ENCODE assay signal across 15 cellular contexts in the genomic region with DNA sequence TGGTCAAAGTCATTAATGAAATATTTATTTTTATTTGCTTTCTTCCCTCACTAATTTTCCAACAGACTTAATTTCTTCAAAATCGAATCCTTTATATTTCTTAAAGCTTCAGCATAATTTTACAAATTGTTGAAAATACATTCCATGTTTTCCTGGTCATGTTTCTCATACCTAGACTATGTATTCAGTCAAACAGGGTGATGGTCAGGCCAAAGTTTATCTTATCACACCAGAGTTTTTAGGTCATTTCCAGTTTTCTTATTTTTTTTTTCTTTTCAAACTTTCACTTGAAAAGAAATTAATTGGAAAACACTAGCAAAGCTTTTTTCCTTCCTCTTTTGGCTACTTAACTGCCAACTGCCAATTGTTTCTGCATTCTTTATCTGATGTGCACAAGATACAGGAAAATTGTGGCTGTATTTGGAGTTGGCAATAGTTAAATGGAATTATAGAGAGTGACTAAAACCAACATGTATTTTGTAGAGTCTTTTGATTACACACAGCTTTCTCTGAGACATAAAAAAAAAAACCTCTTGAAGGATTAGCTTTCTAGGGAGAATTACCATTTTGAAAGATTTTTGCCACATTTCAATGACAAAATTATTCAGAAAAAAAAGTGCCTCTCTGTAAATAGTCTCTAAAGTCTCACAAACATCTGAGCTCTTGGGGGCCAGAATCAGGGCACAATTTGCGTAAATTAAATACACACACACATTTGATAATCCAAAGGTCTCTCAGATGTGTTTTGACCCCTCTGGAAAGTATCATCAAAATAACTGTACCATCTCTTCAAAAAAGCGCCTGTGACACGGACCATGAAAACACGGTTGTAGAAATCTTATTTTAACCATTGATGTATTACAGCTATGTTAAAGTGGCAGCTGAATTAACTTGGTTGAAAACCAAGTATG.
A peak's percentile ranks its signal among the peaks of the same experiment; 100 is the strongest.
DNase-seq lines count a peak whose midpoint lies in the region; ATAC-seq and TF ChIP-seq lines count a peak whose summit lies in the region.
"Had no signal": no experiment of that assay in that cellular context is flagged by ENCODE, and none has a peak within 500 bp of the region (broad histone marks: within the 10 kb centered on the region; RNA-seq: fewer than 3 reads in every experiment).

No MANE protein-coding gene starts in this region.

- WGBS in heart right ventricle, 2 donors = 61 to 66% methylated on average over 5 of the region's 5 CpGs
- WGBS in thyroid gland, 2 donors = 53 to 58% methylated on average over 5 of the region's 5 CpGs

- H3K27ac ChIP-seq in heart right ventricle = no peak overlapping the region
- H3K27ac ChIP-seq in thyroid gland = peak overlapping the region in 2 of 3 donors; percentile 13 to 35
- H3K27ac ChIP-seq: epithelial cell of prostate, RWPE1 had no signal

- H3K4me3 ChIP-seq in heart right ventricle (no peak overlapping the region), fibroblast of mammary gland (ENCODE audit: control insufficient read depth, low read depth, low read length) (no peak overlapping the region), thyroid gland (replicated peaks in 1 of 3) (no peak overlapping the region)

- H3K27me3 ChIP-seq in heart right ventricle (no peaks in the 10 kb centered on the region), thyroid gland (no peaks in the 10 kb centered on the region)

- ATAC-seq in heart right ventricle (peak in 5 of 8 donors; percentile 47 to 72 (median 61)), Right ventricle myocardium inferior (no peak), SK-N-SH treated with all-trans-retinoic acid at 6 μM for 48 hours (peak; percentile 23; the same call in 1 of the 3 replicates), HG03108 (IDR thresholded peaks at IDR 0.05; ENCODE audit: unreplicated experiment) (no peak)
- ATAC-seq: naive thymus-derived CD4-positive, alpha-beta T cell had no signal

- DNase-seq in heart right ventricle (no peak), Right ventricle myocardium inferior (ENCODE audit: missing footprints) (no peak), fibroblast of mammary gland (ENCODE audit: low read depth) (peak; percentile 30), thyroid gland (no peak), epidermal melanocyte (ENCODE audit: insufficient read length, low spot score) (no peak), NCI-H526 (lab: John Stamatoyannopoulos, UW) (no peak)
- DNase-seq: amniotic stem cell; KG1; naive thymus-derived CD4-positive, alpha-beta T cell; NCI-H2171 treated with DMSO at 0.1 percent for 48 hours; small intestine had no signal

- TF ChIP-seq CTCF in heart right ventricle (IDR thresholded peaks at IDR 0.05) (no peak), fibroblast of mammary gland (conservative IDR thresholded peaks at IDR 0.05; ENCODE audit: control insufficient read depth, insufficient read depth, low read depth, low read length) (no peak), thyroid gland (IDR thresholded peaks at IDR 0.05) (no peak)

- H3K9me3 ChIP-seq in heart right ventricle (no peaks in the 10 kb centered on the region), thyroid gland (no peaks in the 10 kb centered on the region)

- intact Hi-C loops in heart right ventricle (cut with DNase I) = loop anchor here in 1 of 10 donors (5.0 kb wide), 1 partner anchor 111 kb away; no protein-coding TSS in a partner anchor
- intact Hi-C loops in Right ventricle myocardium inferior (cut with DNase I) = loop anchor here (5.0 kb wide), 1 partner anchor 239 kb away; no protein-coding TSS in a partner anchor
- intact Hi-C loops in thyroid gland (cut with DNase I) = no loop called here

- H3K4me1 ChIP-seq in heart right ventricle (peaks cover 0 to 46% (median 28%) of the 10 kb centered on the region in 9 donors), thyroid gland (peaks cover 40 to 69% of the 10 kb centered on the region in 2 donors)

- H3K36me3 ChIP-seq in heart right ventricle = no peaks in the 10 kb centered on the region
- H3K36me3 ChIP-seq in thyroid gland = no peaks in the 10 kb centered on the region

- no peak for TF ChIP-seq POLR2A in thyroid gland (IDR thresholded peaks at IDR 0.05)

TF ChIP-seq in SK-N-SH treated with all-trans-retinoic acid at 6 μM for 48 hours, 23 proteins besides CTCF, POLR2A, EP300 and RAD21:
- TF ChIP-seq, protein P1, sequence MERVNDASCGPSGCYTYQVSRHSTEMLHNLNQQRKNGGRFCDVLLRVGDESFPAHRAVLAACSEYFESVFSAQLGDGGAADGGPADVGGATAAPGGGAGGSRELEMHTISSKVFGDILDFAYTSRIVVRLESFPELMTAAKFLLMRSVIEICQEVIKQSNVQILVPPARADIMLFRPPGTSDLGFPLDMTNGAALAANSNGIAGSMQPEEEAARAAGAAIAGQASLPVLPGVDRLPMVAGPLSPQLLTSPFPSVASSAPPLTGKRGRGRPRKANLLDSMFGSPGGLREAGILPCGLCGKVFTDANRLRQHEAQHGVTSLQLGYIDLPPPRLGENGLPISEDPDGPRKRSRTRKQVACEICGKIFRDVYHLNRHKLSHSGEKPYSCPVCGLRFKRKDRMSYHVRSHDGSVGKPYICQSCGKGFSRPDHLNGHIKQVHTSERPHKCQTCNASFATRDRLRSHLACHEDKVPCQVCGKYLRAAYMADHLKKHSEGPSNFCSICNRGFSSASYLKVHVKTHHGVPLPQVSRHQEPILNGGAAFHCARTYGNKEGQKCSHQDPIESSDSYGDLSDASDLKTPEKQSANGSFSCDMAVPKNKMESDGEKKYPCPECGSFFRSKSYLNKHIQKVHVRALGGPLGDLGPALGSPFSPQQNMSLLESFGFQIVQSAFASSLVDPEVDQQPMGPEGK (CRISPR knock-in tag; IDR thresholded peaks at IDR 0.05; ENCODE audit: borderline replicate concordance) = no peak
- 0 out of 2 replicates have a peak, but pooled peaks have one; percentile 73 for TF ChIP-seq GLIS3 (CRISPR knock-in tag; IDR thresholded peaks at IDR 0.05)
- TF ChIP-seq ISL1 (CRISPR knock-in tag; IDR thresholded peaks at IDR 0.05) = peak; percentile 86

Comparison
In these comparisons a context has a peak if more than half of its experiments do, and no peak if none do; other contexts are left out.
1. ATAC-seq: peak in heart right ventricle (5 of 8) and SK-N-SH treated with all-trans-retinoic acid at 6 μM for 48 hours (single experiment); none in Right ventricle myocardium inferior (single experiment) and HG03108 (single experiment).
2. H3K27ac ChIP-seq: peak in thyroid gland (2 of 3); none in heart right ventricle (0 of 10).